ENCODE assay signal across 20 cellular contexts in the genomic region with DNA sequence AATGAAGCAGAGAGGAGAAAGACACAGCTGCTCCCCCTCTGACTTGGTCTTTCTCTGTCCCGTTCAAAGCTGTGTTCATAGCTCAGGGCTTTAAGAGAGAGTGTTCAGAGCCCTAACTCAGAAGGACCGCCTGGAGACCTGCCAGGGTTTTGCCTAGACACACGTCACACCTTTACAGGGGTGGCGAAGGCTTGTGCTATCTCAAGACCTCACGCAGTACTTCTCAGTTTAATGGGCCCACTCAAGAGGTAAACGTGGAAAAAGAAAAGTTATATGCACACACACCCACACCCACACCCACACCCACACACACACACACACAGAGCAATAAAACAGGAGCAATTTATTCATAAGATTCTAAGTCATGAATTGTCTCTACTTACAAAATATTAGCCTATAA.
DNase-seq lines count a peak whose midpoint lies in the region; TF ChIP-seq lines count a peak whose summit lies in the region.
"Had no signal": no experiment of that assay in that cellular context is flagged by ENCODE, and none has a peak within 500 bp of the region (broad histone marks: within the 10 kb centered on the region; RNA-seq: fewer than 3 reads in every experiment).

No MANE protein-coding gene starts in this region.

- CTCF ChIA-PET in HEK293 (lab: Yijun Ruan, JAX), result interaction anchor here (0.7 to 4.1 kb wide), 14 partner anchors 9 to 578 kb away, joined by 3 to 39 read pairs (median 4); no protein-coding TSS in a partner anchor

- H3K9me3 ChIP-seq in HEK293 (ENCODE audit: control insufficient read depth, insufficient read depth, low read depth, low read length) (no peaks in the 10 kb centered on the region), colonic mucosa (no peaks in the 10 kb centered on the region), right atrium auricular region (no peaks in the 10 kb centered on the region)
- H3K9me3 ChIP-seq: Caco-2, SJSA1 had no signal

- peak overlapping the region; percentile 20 for H3K27ac Mint-ChIP-seq in neural crest cell (ENCODE audit: unreplicated experiment)
- H3K27ac Mint-ChIP-seq: B cell; CD4-positive, CD25-positive, alpha-beta regulatory T cell had no signal

- peaks cover 37% of the 10 kb centered on the region for H3K4me1 Mint-ChIP-seq in neural crest cell
- H3K4me1 Mint-ChIP-seq: B cell; CD4-positive, CD25-positive, alpha-beta regulatory T cell had no signal

- H3K27me3 Mint-ChIP-seq in neural crest cell (ENCODE audit: low read depth), result no peaks in the 10 kb centered on the region
- H3K27me3 Mint-ChIP-seq: CD4-positive, CD25-positive, alpha-beta regulatory T cell had no signal

- no peaks in the 10 kb centered on the region for H3K36me3 ChIP-seq in HEK293 (ENCODE audit: control insufficient read depth in 2 of 2, insufficient read depth in 1 of 2, low read length in 2 of 2)
- H3K36me3 ChIP-seq in colonic mucosa, result no peaks in the 10 kb centered on the region
- H3K36me3 ChIP-seq in right atrium auricular region, result no peaks in the 10 kb centered on the region
- H3K36me3 ChIP-seq: SJSA1 had no signal

- DNase-seq in DMS79 (lab: John Stamatoyannopoulos, UW), result peak; percentile 57
- peak; percentile 23 for DNase-seq in colonic mucosa
- no peak for DNase-seq in neural crest cell (ENCODE audit: low read depth, low spot score)
- no peak for DNase-seq in foreskin fibroblast
- no peak for DNase-seq in right atrium auricular region (ENCODE audit: low spot score)
- no peak for DNase-seq in NCI-H1930 (lab: John Stamatoyannopoulos, UW)
- DNase-seq: ACHN; Caco-2; CD4-positive, CD25-positive, alpha-beta regulatory T cell; H7; NCI-H1092; NCI-H1694; NCI-H345; NCI-H526; OCI-M1; RPMI8226; SW 1271 had no signal

- POLR2A ChIA-PET in HEK293 (lab: Yijun Ruan, JAX), result no interaction called here

- H3K9ac ChIP-seq in colonic mucosa (ENCODE audit: low read depth in 2 of 2, low read length in 2 of 2), result no peak overlapping the region

- H3K4me3 ChIP-seq in HEK293 (ENCODE audit: low read depth, low read length) (no peak overlapping the region), colonic mucosa (no peak overlapping the region), foreskin fibroblast (ENCODE audit: low read depth in 1 of 2, low read length in 2 of 2) (no peak overlapping the region), right atrium auricular region (no peak overlapping the region)
- H3K4me3 ChIP-seq: SJSA1 had no signal

- TF ChIP-seq CTCF in HEK293 (tag by site-specific recombination; IDR thresholded peaks at IDR 0.05), result no peak
- no peak for TF ChIP-seq CTCF in colonic mucosa (IDR thresholded peaks at IDR 0.05)
- TF ChIP-seq CTCF in neural crest cell (conservative IDR thresholded peaks at IDR 0.05), result no peak
- TF ChIP-seq CTCF in foreskin fibroblast (IDR thresholded peaks at IDR 0.05; ENCODE audit: low read depth, low read length), result no peak
- no peak for TF ChIP-seq CTCF in right atrium auricular region (IDR thresholded peaks at IDR 0.05)

- H3K27ac ChIP-seq in HEK293 (ENCODE audit: extremely low read depth, low read depth, low read length), result no peak overlapping the region
- H3K27ac ChIP-seq in colonic mucosa, result no peak overlapping the region
- H3K27ac ChIP-seq in right atrium auricular region, result no peak overlapping the region
- H3K27ac ChIP-seq: SJSA1 had no signal

- peaks cover 10% of the 10 kb centered on the region for H3K9me3 Mint-ChIP-seq in neural crest cell

- H3K27me3 ChIP-seq in colonic mucosa (no peaks in the 10 kb centered on the region), right atrium auricular region (no peaks in the 10 kb centered on the region)
- H3K27me3 ChIP-seq: SJSA1 had no signal

- intact Hi-C loops in colonic mucosa (cut with DNase I), result loop anchor here (5.0 kb wide), 1 partner anchor 433 kb away; a partner anchor contains a TSS

- H3K4me1 ChIP-seq in HEK293 (ENCODE audit: control insufficient read depth, insufficient read depth, low read length), result peaks cover 11% of the 10 kb centered on the region
- no peaks in the 10 kb centered on the region for H3K4me1 ChIP-seq in colonic mucosa
- H3K4me1 ChIP-seq in right atrium auricular region, result peaks cover 0 to 12% of the 10 kb centered on the region in 2 donors
- H3K4me1 ChIP-seq: Caco-2 had no signal

- peaks cover 7% of the 10 kb centered on the region for H3K36me3 Mint-ChIP-seq in neural crest cell (ENCODE audit: low read depth)
- H3K36me3 Mint-ChIP-seq: CD4-positive, CD25-positive, alpha-beta regulatory T cell had no signal

- H3K4me3 Mint-ChIP-seq in neural crest cell, result no peak overlapping the region
- H3K4me3 Mint-ChIP-seq: B cell; CD4-positive, CD25-positive, alpha-beta regulatory T cell had no signal

TF ChIP-seq in HEK293, 187 proteins besides CTCF, POLR2A, EP300 and RAD21:
- TF ChIP-seq EGR2 (tag by site-specific recombination; IDR thresholded peaks at IDR 0.05; ENCODE audit: low read depth) (peak; percentile 94), ZNF175 (tag by site-specific recombination; IDR thresholded peaks at IDR 0.05) (no peak), ZNF426 (tag by site-specific recombination; IDR thresholded peaks at IDR 0.05) (no peak), KLF1 (tag by site-specific recombination; IDR thresholded peaks at IDR 0.05) (peak; percentile 67), GLIS1 (tag by site-specific recombination; IDR thresholded peaks at IDR 0.05) (peak; percentile 37), ZFHX2 (tag by site-specific recombination; conservative IDR thresholded peaks at IDR 0.05) (peak; percentile 97)

Comparison
In these comparisons a context has a peak if more than half of its experiments do, and no peak if none do; other contexts are left out.
1. DNase-seq: peak in DMS79 (single experiment) and colonic mucosa (single experiment); none in neural crest cell (single experiment), foreskin fibroblast (0 of 2), right atrium auricular region (single experiment) and NCI-H1930 (0 of 2).